10 cellular contexts compared by ENCODE assay signal in the genomic region with DNA sequence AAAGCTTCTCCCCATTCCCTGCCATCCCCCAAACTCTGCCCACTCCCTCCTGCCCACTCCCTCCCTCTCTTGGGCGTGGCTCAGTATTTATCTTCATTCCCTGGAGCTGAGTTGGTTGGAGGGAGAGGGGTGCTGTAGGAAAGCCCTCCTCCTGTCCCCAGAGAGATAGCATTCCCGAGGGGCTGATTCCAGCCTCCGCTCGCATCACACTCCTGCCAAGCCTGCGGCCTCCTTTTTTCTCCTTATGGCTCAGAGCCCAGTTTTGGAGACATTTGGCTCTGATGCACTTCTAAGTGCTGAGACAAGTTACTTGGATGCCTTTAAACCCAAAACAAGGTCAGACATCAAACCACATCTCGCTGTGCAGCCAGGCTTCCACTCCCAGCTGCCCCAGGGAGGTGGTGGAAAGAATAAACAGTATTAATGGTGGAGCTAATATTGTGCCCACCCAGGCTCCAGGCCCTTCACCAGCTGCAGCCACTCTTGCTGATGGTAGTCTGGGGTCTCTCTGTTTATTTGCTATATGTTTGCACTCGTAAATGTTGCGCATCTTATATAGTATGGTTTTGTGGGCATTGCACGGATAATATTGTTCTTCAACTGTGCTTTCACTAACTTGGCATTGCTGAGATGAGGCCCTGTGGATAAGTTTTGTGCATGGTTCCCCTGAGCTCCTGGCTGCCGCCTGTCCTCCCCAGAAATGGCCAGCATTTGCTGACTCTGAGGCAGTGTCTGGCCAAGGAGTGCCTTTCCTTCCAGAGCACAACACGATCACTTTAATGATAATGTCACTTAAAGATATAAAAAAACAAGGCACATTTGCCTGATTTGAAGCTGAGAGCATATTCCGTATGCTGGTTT.
DNase-seq lines count a peak whose midpoint lies in the region; ATAC-seq and TF ChIP-seq lines count a peak whose summit lies in the region.
"Had no signal": no experiment of that assay in that cellular context is flagged by ENCODE, and none has a peak within 500 bp of the region (broad histone marks: within the 10 kb centered on the region; RNA-seq: fewer than 3 reads in every experiment).

No MANE protein-coding gene starts in this region.

- H3K36me3 ChIP-seq in BLaER1 treated with 17β-estradiol and CSF1 and Interleukin-3, amounts not matched to agents 10 nM and 100 nM: no peaks in the 10 kb centered on the region
- no peaks in the 10 kb centered on the region for H3K36me3 ChIP-seq in SJCRH30

- H3K4me1 ChIP-seq in BLaER1 treated with 17β-estradiol and CSF1 and Interleukin-3, amounts not matched to agents 10 nM and 100 nM: peaks cover 32 to 70% (median 60%) of the 10 kb centered on the region in 10 experiments
- peaks cover 12% of the 10 kb centered on the region for H3K4me1 ChIP-seq in SJCRH30

- H3K4me3 ChIP-seq in BLaER1 treated with 17β-estradiol and CSF1 and Interleukin-3, amounts not matched to agents 10 nM and 100 nM: no peak overlapping the region
- H3K4me3 ChIP-seq in SJCRH30 (peak overlapping the region; percentile 5; the same call in 1 of the 2 replicates), retinal pigment epithelial cell (ENCODE audit: low read length) (no peak overlapping the region)

- H3K4me2 ChIP-seq in BLaER1 treated with 17β-estradiol and CSF1 and Interleukin-3, amounts not matched to agents 10 nM and 100 nM: peak overlapping the region; percentile 43 to 91 (median 79)

- no peak for TF ChIP-seq CTCF in retinal pigment epithelial cell (conservative IDR thresholded peaks at IDR 0.05; ENCODE audit: low read depth, low read length)

- peak overlapping the region in 9 of 11 experiments; percentile 34 to 72 (median 66); a peak in 16 of 22 replicates for H3K27ac ChIP-seq in BLaER1 treated with 17β-estradiol and CSF1 and Interleukin-3, amounts not matched to agents 10 nM and 100 nM
- no peak overlapping the region for H3K27ac ChIP-seq in SJCRH30

- H3K9me3 ChIP-seq in BLaER1 treated with 17β-estradiol and CSF1 and Interleukin-3, amounts not matched to agents 10 nM and 100 nM (replicated peaks in 1 of 11): peaks cover 0 to 9% (median 0%) of the 10 kb centered on the region in 11 experiments; a peak in 3 of 22 replicates
- H3K9me3 ChIP-seq in SJCRH30 (replicated peaks): no peaks in the 10 kb centered on the region

- no peaks in the 10 kb centered on the region for H3K27me3 ChIP-seq in BLaER1 treated with 17β-estradiol and CSF1 and Interleukin-3, amounts not matched to agents 10 nM and 100 nM
- H3K27me3 ChIP-seq in SJCRH30: no peaks in the 10 kb centered on the region

- ATAC-seq in HG03139 (IDR thresholded peaks at IDR 0.05; ENCODE audit: unreplicated experiment) (no peak), HG03342 (IDR thresholded peaks at IDR 0.05; ENCODE audit: unreplicated experiment) (no peak)

- no peaks in the 10 kb centered on the region for H4K20me1 ChIP-seq in BLaER1 treated with 17β-estradiol and CSF1 and Interleukin-3, amounts not matched to agents 10 nM and 100 nM

- H3K9ac ChIP-seq in BLaER1 treated with 17β-estradiol and CSF1 and Interleukin-3, amounts not matched to agents 10 nM and 100 nM: peak overlapping the region in 10 of 11 experiments; percentile 0 to 56 (median 36); a peak in 17 of 22 replicates

- DNase-seq in SJCRH30 (peak; percentile 45 to 58), glomerular visceral epithelial cell (ENCODE audit: extremely low spot score) (peak; percentile 35), retinal pigment epithelial cell (ENCODE audit: low read depth) (peak; percentile 32), NCI-H187 (lab: John Stamatoyannopoulos, UW) (no peak), NCI-H526 treated with DMSO at 0.1 percent for 48 hours (lab: John Stamatoyannopoulos, UW) (no peak)
- DNase-seq: KG1; stimulated activated naive CD8-positive, alpha-beta T cell treated with anti-CD3 and anti-CD28 coated beads, Interleukin-15, amount 100 ng/mL, for 72 hours had no signal

Comparison
In these comparisons a context has a peak if more than half of its experiments do, and no peak if none do; other contexts are left out.
1. DNase-seq: peak in SJCRH30 (2 of 2), glomerular visceral epithelial cell (single experiment) and retinal pigment epithelial cell (single experiment); none in NCI-H187 (0 of 2) and NCI-H526 treated with DMSO at 0.1 percent for 48 hours (single experiment).